In genomic region chr1:27539901-27540861, GRCh38 we compare ENCODE assay signal across 9 cellular contexts. TPM values are rescaled to one million over a fixed set of nuclear protein-coding genes. Genes with fewer than 3 reads are reported as not detected.
A peak's percentile ranks its signal among the peaks of the same experiment; 100 is the strongest.
DNase-seq lines count a peak whose midpoint lies in the region; TF ChIP-seq lines count a peak whose summit lies in the region.
"Had no signal": no experiment of that assay in that cellular context is flagged by ENCODE, and none has a peak within 500 bp of the region (broad histone marks: within the 10 kb centered on the region; RNA-seq: fewer than 3 reads in every experiment).

No MANE protein-coding gene starts in this region.

- H3K4me3 ChIP-seq in BJ (ENCODE audit: low read depth, low read length) (no peak overlapping the region), coronary artery (no peak overlapping the region)
- H3K4me3 ChIP-seq: GM12878 had no signal

- TF ChIP-seq CTCF in BJ (IDR thresholded peaks at IDR 0.05; ENCODE audit: insufficient read depth, low read depth, low read length) (no peak), coronary artery (IDR thresholded peaks at IDR 0.05) (no peak), GM13976 (IDR thresholded peaks at IDR 0.05; ENCODE audit: borderline replicate concordance, control extremely low read depth, extremely low read depth, insufficient read depth, missing control alignments) (no peak)

- peak; percentile 71 for DNase-seq in BJ (ENCODE audit: low read depth)
- peak; percentile 31 for DNase-seq in HT-29 (ENCODE audit: low spot score)
- no peak for DNase-seq in coronary artery (ENCODE audit: low spot score)
- DNase-seq in myocyte (ENCODE audit: low read depth) = peak; percentile 96
- DNase-seq in GM13976 (ENCODE audit: low spot score) = no peak
- DNase-seq in NCI-H446 treated with DMSO at 0.1 percent for 48 hours (lab: John Stamatoyannopoulos, UW) = no peak
- DNase-seq in nucleus accumbens (lab: John Stamatoyannopoulos, UW) = no peak
- no peak for DNase-seq in putamen (ENCODE audit: low spot score)

- POLR2A ChIA-PET in BJ (lab: Charles Lee) = no interaction called here

- in situ Hi-C loops in GM13976 (cut with MboI; ENCODE audit: low sequenced_read_pairs, unreplicated experiment) = no loop called here

- no peaks in the 10 kb centered on the region for H3K27me3 ChIP-seq in BJ (ENCODE audit: control insufficient read depth, insufficient read depth, low read length)

- H3K36me3 ChIP-seq in BJ (ENCODE audit: control insufficient read depth, insufficient read depth, low read length) = peaks cover 9% of the 10 kb centered on the region

- CTCF ChIA-PET in BJ (lab: Yijun Ruan, JAX) = interaction anchor here (0.7 to 15.0 kb wide), 5 partner anchors 15 to 137 kb away, joined by 3 to 105 read pairs (median 3); no protein-coding TSS in a partner anchor

- peak overlapping the region; percentile 44 to 75 for H3K27ac ChIP-seq in coronary artery

RNA-seq across cellular contexts. Expression of gene WASF2, which starts 50.2 kb away (rescaled TPM):
- 49.0 and 56.5 TPM in 2 replicates for polyA plus RNA-seq in BJ (2011; rRNA removed)
- 46.1 and 49.9 TPM in 2 replicates for polyA minus RNA-seq in BJ (2011; rRNA and poly(A)+ RNA removed)
- total RNA-seq in HT-29 (2014; rRNA removed; shearing (Covaris generic)) = 21.5 and 23.9 TPM in 2 replicates
- total RNA-seq in myocyte = 17.3 and 18.2 TPM in 2 replicates
- polyA plus RNA-seq in myocyte (2012) = 65.6 TPM

Comparison
In these comparisons a context has a peak if more than half of its experiments do, and no peak if none do; other contexts are left out.
1. DNase-seq: peak in BJ (single experiment), HT-29 (single experiment) and myocyte (single experiment); none in coronary artery (single experiment), GM13976 (single experiment), NCI-H446 treated with DMSO at 0.1 percent for 48 hours (single experiment), nucleus accumbens (0 of 56) and putamen (single experiment).